In genomic region chr15:31457161-31457560, GRCh38 we compare ENCODE assay signal across 13 cellular contexts.
DNase-seq lines count a peak whose midpoint lies in the region; ATAC-seq, FAIRE-seq and TF ChIP-seq lines count a peak whose summit lies in the region.
"Had no signal": no experiment of that assay in that cellular context is flagged by ENCODE, and none has a peak within 500 bp of the region (broad histone marks: within the 10 kb centered on the region; RNA-seq: fewer than 3 reads in every experiment).

No MANE protein-coding gene starts in this region.

- H3K27ac ChIP-seq in skin epidermis (peak overlapping the region in 15 of 21 experiments; percentile 5 to 83 (median 60)), PC-9 (no peak overlapping the region)
- H3K27ac ChIP-seq: dorsolateral prefrontal cortex had no signal

- peaks cover 28% of the 10 kb centered on the region for H3K27me3 ChIP-seq in PC-9 (ENCODE audit: insufficient read depth, low read depth)
- H3K27me3 ChIP-seq: dorsolateral prefrontal cortex had no signal

- ATAC-seq in esophagus mucosa (peak; percentile 55), HG03457 (IDR thresholded peaks at IDR 0.05; ENCODE audit: unreplicated experiment) (no peak)

- H3K9me2 ChIP-seq in PC-9 (ENCODE audit: insufficient read depth): no peaks in the 10 kb centered on the region

- DNase-seq in GM12891 (ENCODE audit: insufficient read length, low spot score): no peak
- peak; percentile 75 for DNase-seq in RPMI7951 (ENCODE audit: low read depth)
- no peak for DNase-seq in PC-9
- DNase-seq in A172 (ENCODE audit: low spot score): no peak
- DNase-seq: activated CD4-positive, alpha-beta T cell treated with anti-CD3 and anti-CD28 coated beads, Interleukin-2, amount 50 U/mL, for 48 hours; CD4-positive, alpha-beta T cell; dorsolateral prefrontal cortex; foreskin melanocyte; NCI-H1092 treated with DMSO at 0.1 percent for 48 hours; NCI-H2171 treated with DMSO at 0.1 percent for 48 hours had no signal

- H3K4me3 ChIP-seq in skin epidermis: no peak overlapping the region
- H3K4me3 ChIP-seq in PC-9: no peak overlapping the region
- H3K4me3 ChIP-seq: dorsolateral prefrontal cortex had no signal

- no peak for TF ChIP-seq CTCF in PC-9 (conservative IDR thresholded peaks at IDR 0.05)

- BruUV-seq in PC-9 (replicated peaks; lab: Mats Ljungman, UMichigan): no TSS peak

- peak; percentile 50 for FAIRE-seq in GM12891 (lab: Jason Lieb, UNC)

- no peak overlapping the region for H3K4me2 ChIP-seq in PC-9

- no peaks in the 10 kb centered on the region for H3K79me2 ChIP-seq in PC-9 (ENCODE audit: low read depth)

- no peaks in the 10 kb centered on the region for H3K9me3 ChIP-seq in PC-9 (ENCODE audit: insufficient read depth, low read depth)

- TF ChIP-seq POLR2A in GM12891 (IDR thresholded peaks at IDR 0.05; ENCODE audit: low read depth, low read length): no peak

- H3K4me1 ChIP-seq in PC-9 (replicated peaks; ENCODE audit: insufficient read depth): no peaks in the 10 kb centered on the region

- H4K20me1 ChIP-seq in PC-9 (ENCODE audit: insufficient read depth): no peaks in the 10 kb centered on the region

- H3K36me3 ChIP-seq in PC-9 (ENCODE audit: low read depth): no peaks in the 10 kb centered on the region

- no peak overlapping the region for H2AFZ ChIP-seq in PC-9

- intact Hi-C loops in PC-9 (cut with micrococcal nuclease; ENCODE audit: unreplicated experiment): no loop called here

- POLR2A ChIA-PET in PC-9 (lab: Charles Lee; ENCODE audit: unreplicated experiment): no interaction called here

- CTCF ChIA-PET in PC-9 (lab: Charles Lee): no interaction called here

- H3F3A ChIP-seq in PC-9 (ENCODE audit: insufficient read depth, low read depth): no peaks in the 10 kb centered on the region

TF ChIP-seq in GM12891, 5 proteins besides CTCF, POLR2A, EP300 and RAD21:
- no peak for TF ChIP-seq SPI1 (IDR thresholded peaks at IDR 0.05; ENCODE audit: low read depth, low read length)
- TF ChIP-seq POLR2AphosphoS5 (IDR thresholded peaks at IDR 0.05; ENCODE audit: low read depth, low read length): no peak
- no peak for TF ChIP-seq POU2F2 (IDR thresholded peaks at IDR 0.05; ENCODE audit: low read depth, low read length)
- TF ChIP-seq TAF1 (IDR thresholded peaks at IDR 0.05; ENCODE audit: low read depth, low read length): no peak
- TF ChIP-seq PAX5 (IDR thresholded peaks at IDR 0.05; ENCODE audit: insufficient read depth, low read length, severe bottlenecking): no peak
